In genomic region chr1:162019006-162019405, GRCh38 we compare ENCODE assay signal across 11 cellular contexts. TPM values are rescaled to one million over a fixed set of nuclear protein-coding genes. Genes with fewer than 3 reads are reported as not detected.
DNase-seq lines count a peak whose midpoint lies in the region; ATAC-seq and TF ChIP-seq lines count a peak whose summit lies in the region.
"Had no signal": no experiment of that assay in that cellular context is flagged by ENCODE, and none has a peak within 500 bp of the region (broad histone marks: within the 10 kb centered on the region; RNA-seq: fewer than 3 reads in every experiment).

No MANE protein-coding gene starts in this region.

- H3K27ac ChIP-seq in AG04450 (ENCODE audit: low read depth, low read length) (no peak overlapping the region), OCI-LY3 (ENCODE audit: low read length) (no peak overlapping the region)
- H3K27ac ChIP-seq: BLaER1 had no signal

- H3K36me3 ChIP-seq in OCI-LY3 (replicated peaks; ENCODE audit: low read depth, low read length), result no peaks in the 10 kb centered on the region
- H3K36me3 ChIP-seq: BLaER1 had no signal

- no peak overlapping the region for H2AFZ ChIP-seq in OCI-LY3 (ENCODE audit: low read depth, low read length)

- H3K9ac ChIP-seq in OCI-LY3 (ENCODE audit: low read length), result no peak overlapping the region
- H3K9ac ChIP-seq: BLaER1 had no signal

- no peaks in the 10 kb centered on the region for H4K20me1 ChIP-seq in OCI-LY3 (ENCODE audit: insufficient read depth, low read length)
- H4K20me1 ChIP-seq: BLaER1 had no signal

- ATAC-seq in HG02798 (IDR thresholded peaks at IDR 0.05; ENCODE audit: poor library complexity, unreplicated experiment), result no peak

- no peaks in the 10 kb centered on the region for H3K9me3 ChIP-seq in AG04450 (ENCODE audit: control insufficient read depth, insufficient read depth, low read length)
- H3K9me3 ChIP-seq in OCI-LY3 (ENCODE audit: insufficient read depth, low read length), result no peaks in the 10 kb centered on the region
- H3K9me3 ChIP-seq: BLaER1, sigmoid colon had no signal

- H3K79me2 ChIP-seq in OCI-LY3 (ENCODE audit: low read length), result no peaks in the 10 kb centered on the region

- H3K4me1 ChIP-seq in OCI-LY3 (ENCODE audit: low read length), result peaks cover 13% of the 10 kb centered on the region
- H3K4me1 ChIP-seq: BLaER1 had no signal

- CTCF ChIA-PET in AG04450 (lab: Charles Lee), result interaction anchor here (2.6 kb wide), 1 partner anchor 18 kb away, joined by 18 read pairs; no protein-coding TSS in a partner anchor

- peak overlapping the region; percentile 17 for H3K4me2 ChIP-seq in OCI-LY3 (ENCODE audit: low read length)
- H3K4me2 ChIP-seq: BLaER1 had no signal

- H3K27me3 ChIP-seq in AG04450 (ENCODE audit: control insufficient read depth, insufficient read depth, low read length) (peaks cover 8% of the 10 kb centered on the region), OCI-LY3 (ENCODE audit: low read depth, low read length) (peaks cover 37% of the 10 kb centered on the region)
- H3K27me3 ChIP-seq: sigmoid colon had no signal

- H3K4me3 ChIP-seq in AG04450 (ENCODE audit: low read depth, low read length) (no peak overlapping the region), LNCaP clone FGC (ENCODE audit: low read depth, low read length) (no peak overlapping the region), OCI-LY3 (ENCODE audit: low read length) (no peak overlapping the region), fibroblast of the aortic adventitia (ENCODE audit: low read depth, low read length) (no peak overlapping the region)
- H3K4me3 ChIP-seq: BLaER1, sigmoid colon had no signal

- DNase-seq in AG04450 (ENCODE audit: low read depth, low spot score), result peak; percentile 33
- peak; percentile 82 for DNase-seq in LNCaP clone FGC (ENCODE audit: low read depth)
- DNase-seq in fibroblast of the aortic adventitia (ENCODE audit: low read depth), result peak; percentile 94
- no peak for DNase-seq in SIG-M5 treated with dmso at 0.1 percent for 504 hours (lab: John Stamatoyannopoulos, UW; ENCODE audit: unreplicated experiment)
- no peak for DNase-seq in activated CD8-positive, alpha-beta memory T cell treated with anti-CD3 and anti-CD28 coated beads for 24 hours
- no peak for DNase-seq in Ammon's horn (ENCODE audit: low spot score)
- DNase-seq: amniotic stem cell, sigmoid colon had no signal

- TF ChIP-seq CTCF in AG04450 (IDR thresholded peaks at IDR 0.05; ENCODE audit: low read depth, low read length) (no peak), LNCaP clone FGC (IDR thresholded peaks at IDR 0.05; ENCODE audit: control insufficient read depth, extremely low read depth, insufficient read depth) (no peak), OCI-LY3 (IDR thresholded peaks at IDR 0.05; ENCODE audit: low read depth, low read length) (no peak), fibroblast of the aortic adventitia (IDR thresholded peaks at IDR 0.05; ENCODE audit: insufficient read depth, low read length) (no peak)

- POLR2A ChIA-PET in AG04450 (lab: Yijun Ruan, JAX), result no interaction called here

RNA-seq across cellular contexts. Expression of gene OLFML2B, which starts 4.7 kb away (rescaled TPM):
- 0.68 and 1.2 TPM in 2 replicates for polyA plus RNA-seq in AG04450 (2011; rRNA removed)
- polyA minus RNA-seq in AG04450 (2011; rRNA and poly(A)+ RNA removed), result 0.91 and 1.4 TPM in 2 replicates
- total RNA-seq in fibroblast of the aortic adventitia (ENCODE audit: low replicate concordance), result 12.0 and 14.5 TPM in 2 replicates

RNA-seq across cellular contexts. Expression of gene NOS1AP, which starts 50.5 kb away (rescaled TPM):
- 0.04 and 0.12 TPM in 2 replicates for polyA plus RNA-seq in AG04450 (2011; rRNA removed)
- 0.17 TPM in 1 of 2 replicates, not detected in the other for polyA minus RNA-seq in AG04450 (2011; rRNA and poly(A)+ RNA removed)
- total RNA-seq in fibroblast of the aortic adventitia (ENCODE audit: low replicate concordance), result 0.18 TPM in 1 of 2 replicates, not detected in the other

Comparison
In these comparisons a context has a peak if more than half of its experiments do, and no peak if none do; other contexts are left out.
1. DNase-seq: peak in AG04450 (single experiment), LNCaP clone FGC (single experiment) and fibroblast of the aortic adventitia (single experiment); none in SIG-M5 treated with dmso at 0.1 percent for 504 hours (single experiment), activated CD8-positive, alpha-beta memory T cell treated with anti-CD3 and anti-CD28 coated beads for 24 hours (single experiment) and Ammon's horn (single experiment).